Comparison of ENCODE assay signal across 15 cellular contexts in genomic region chr17:37698132-37698615, GRCh38. TPM values are rescaled to one million over a fixed set of nuclear protein-coding genes. Genes with fewer than 3 reads are reported as not detected.
DNase-seq lines count a peak whose midpoint lies in the region; ATAC-seq, FAIRE-seq and TF ChIP-seq lines count a peak whose summit lies in the region.
"Had no signal": no experiment of that assay in that cellular context is flagged by ENCODE, and none has a peak within 500 bp of the region (broad histone marks: within the 10 kb centered on the region; RNA-seq: fewer than 3 reads in every experiment).

No MANE protein-coding gene starts in this region.

- H3K4me1 ChIP-seq in tibial nerve = no peaks in the 10 kb centered on the region
- H3K4me1 ChIP-seq: suprapubic skin had no signal

- H3K9me3 ChIP-seq in tibial nerve = peaks cover 0 to 12% (median 0%) of the 10 kb centered on the region in 4 donors
- H3K9me3 ChIP-seq: right lobe of liver, suprapubic skin had no signal

- TF ChIP-seq CTCF in tibial nerve (IDR thresholded peaks at IDR 0.05) = no peak

- no peak overlapping the region for H3K27ac ChIP-seq in tibial nerve
- H3K27ac ChIP-seq: C4-2B, right lobe of liver, suprapubic skin had no signal

- TF ChIP-seq EP300 in tibial nerve (IDR thresholded peaks at IDR 0.05) = no peak

- peaks cover 0 to 6% of the 10 kb centered on the region in 2 donors for H3K27me3 ChIP-seq in tibial nerve
- H3K27me3 ChIP-seq: right lobe of liver had no signal

- ATAC-seq in esophagus mucosa (peak; percentile 40), HG02884 (IDR thresholded peaks at IDR 0.05; ENCODE audit: unreplicated experiment) (no peak)

- no peak for TF ChIP-seq POLR2A in tibial nerve (IDR thresholded peaks at IDR 0.05)

- peak; percentile 25 for DNase-seq in stimulated activated CD4-positive, alpha-beta T cell treated with anti-CD3 and anti-CD28 coated beads, Interleukin-15, amount 100 ng/mL, for 24 hours
- no peak for DNase-seq in stimulated activated CD4-positive, alpha-beta T cell treated with anti-CD3 and anti-CD28 coated beads, Interleukin-1b, Interleukin-23, amount 100 ng/mL, for 48 hours
- DNase-seq in RKO (ENCODE audit: low spot score) (peak; percentile 38), urothelium cell line (ENCODE audit: low spot score) (peak; percentile 60), tibial nerve (ENCODE audit: low spot score in 2 of 2) (no peak), hypothalamus (lab: John Stamatoyannopoulos, UW) (no peak)
- DNase-seq: cortex of kidney, islet precursor cell, naive B cell, NCI-H524 treated with DMSO at 0.1 percent for 48 hours, right lobe of liver had no signal

- FAIRE-seq in urothelium cell line (lab: Jason Lieb, UNC) = no peak

- H3K36me3 ChIP-seq in tibial nerve = no peaks in the 10 kb centered on the region
- H3K36me3 ChIP-seq: suprapubic skin had no signal

- 90 to 93% methylated on average over 3 of the region's 3 CpGs for WGBS in tibial nerve, 2 donors

- H3K4me3 ChIP-seq in tibial nerve = no peak overlapping the region
- H3K4me3 ChIP-seq: right lobe of liver, suprapubic skin had no signal

RNA-seq across cellular contexts. Expression of gene HNF1B, which starts 46.7 kb away (rescaled TPM):
- total RNA-seq in esophagus mucosa = not detected
- total RNA-seq in tibial nerve = not detected
- total RNA-seq: suprapubic skin had no signal

RNA-seq across cellular contexts. Expression of gene DDX52, which starts 54.9 kb away (rescaled TPM):
- 20.6 TPM for total RNA-seq in esophagus mucosa
- total RNA-seq in tibial nerve = 10 to 100 TPM; 12.4 to 26.1 (median 14.5) TPM

Comparison
In these comparisons a context has a peak if more than half of its experiments do, and no peak if none do; other contexts are left out.
1. DNase-seq: peak in stimulated activated CD4-positive, alpha-beta T cell treated with anti-CD3 and anti-CD28 coated beads, Interleukin-15, amount 100 ng/mL, for 24 hours (single experiment), RKO (single experiment) and urothelium cell line (single experiment); none in stimulated activated CD4-positive, alpha-beta T cell treated with anti-CD3 and anti-CD28 coated beads, Interleukin-1b, Interleukin-23, amount 100 ng/mL, for 48 hours (single experiment), tibial nerve (0 of 2) and hypothalamus (0 of 51).